25 cellular contexts compared by ENCODE assay signal in genomic region chr19:4358709-4359626, GRCh38. TPM values are rescaled to one million over a fixed set of nuclear protein-coding genes. Genes with fewer than 3 reads are reported as not detected.
DNase-seq lines count a peak whose midpoint lies in the region; ATAC-seq, FAIRE-seq and TF ChIP-seq lines count a peak whose summit lies in the region.
"Had no signal": no experiment of that assay in that cellular context is flagged by ENCODE, and none has a peak within 500 bp of the region (broad histone marks: within the 10 kb centered on the region; RNA-seq: fewer than 3 reads in every experiment).

No MANE protein-coding gene starts in this region.

- in situ Hi-C loops in GM12878 (cut with MboI) = no loop called here
- in situ Hi-C loops in G401 (cut with HindIII; ENCODE audit: low sequenced_read_pairs) = no loop called here

- no peak for ATAC-seq in GM12878
- ATAC-seq: right cardiac atrium had no signal

- no peaks in the 10 kb centered on the region for H3K4me1 Mint-ChIP-seq in Caco-2 (ENCODE audit: low read depth, unreplicated experiment)
- H3K4me1 Mint-ChIP-seq in neural progenitor cell = peaks cover 6% of the 10 kb centered on the region
- H3K4me1 Mint-ChIP-seq: activated CD4-positive, alpha-beta T cell treated with anti-CD3 and anti-CD28 coated beads, Interleukin-2, amount 10 ng/mL, durations not matched to agents 24 days and 14 days had no signal

- POLR2A ChIA-PET in Caco-2 (lab: Charles Lee) = no interaction called here
- POLR2A ChIA-PET in GM12878 (lab: Charles Lee) = no interaction called here

- H3K27ac Mint-ChIP-seq in Caco-2 (ENCODE audit: unreplicated experiment) (no peak overlapping the region), neural progenitor cell (peak overlapping the region; percentile 90)
- H3K27ac Mint-ChIP-seq: activated CD4-positive, alpha-beta T cell treated with anti-CD3 and anti-CD28 coated beads, Interleukin-2, amount 10 ng/mL, durations not matched to agents 24 days and 14 days had no signal

- H3K36me3 Mint-ChIP-seq in Caco-2 (ENCODE audit: insufficient read depth, unreplicated experiment) = peaks cover 83% of the 10 kb centered on the region
- peaks cover 4% of the 10 kb centered on the region for H3K36me3 Mint-ChIP-seq in neural progenitor cell

- H3K4me1 ChIP-seq in Caco-2 (0 out of 2 replicates have a peak, but pooled peaks cover 4% of the 10 kb centered on the region), GM12878 (ENCODE audit: control insufficient read depth, insufficient read depth, low read length) (no peaks in the 10 kb centered on the region), neural progenitor cell (peaks cover 7% of the 10 kb centered on the region)
- H3K4me1 ChIP-seq: BLaER1, HAP-1, SJCRH30, thyroid gland had no signal

- H3K79me2 ChIP-seq in GM12878 (ENCODE audit: control insufficient read depth, insufficient read depth, low read length) (no peaks in the 10 kb centered on the region), neural progenitor cell (ENCODE audit: low read depth) (no peaks in the 10 kb centered on the region)

- no peaks in the 10 kb centered on the region for H3K9me3 Mint-ChIP-seq in Caco-2 (ENCODE audit: unreplicated experiment)
- no peaks in the 10 kb centered on the region for H3K9me3 Mint-ChIP-seq in neural progenitor cell
- H3K9me3 Mint-ChIP-seq: activated CD4-positive, alpha-beta T cell treated with anti-CD3 and anti-CD28 coated beads, Interleukin-2, amount 10 ng/mL, durations not matched to agents 24 days and 14 days had no signal

- H3K4me2 ChIP-seq in GM12878 (ENCODE audit: control insufficient read depth, insufficient read depth) (no peak overlapping the region), neural progenitor cell (no peak overlapping the region)
- H3K4me2 ChIP-seq: BLaER1, smooth muscle cell had no signal

- no peak overlapping the region for H2AFZ ChIP-seq in GM12878 (ENCODE audit: control insufficient read depth, low read depth, low read length)
- no peak overlapping the region for H2AFZ ChIP-seq in neural progenitor cell (replicated peaks)

- H3K27me3 ChIP-seq in Caco-2 (replicated peaks; ENCODE audit: control insufficient read depth, insufficient read depth, low read length) (no peaks in the 10 kb centered on the region), GM12878 (replicated peaks in 1 of 2; ENCODE audit: control insufficient read depth in 2 of 2, insufficient read depth in 2 of 2, low read length in 1 of 2) (no peaks in the 10 kb centered on the region), neural progenitor cell (no peaks in the 10 kb centered on the region)
- H3K27me3 ChIP-seq: BLaER1, brain microvascular endothelial cell, SJCRH30, thyroid gland had no signal

- TF ChIP-seq POLR2A in GM19099 (IDR thresholded peaks at IDR 0.05; ENCODE audit: extremely low read depth, insufficient read length, low read depth) (peak; percentile 14), GM12878 (IDR thresholded peaks at IDR 0.05; ENCODE audit: low read depth, low read length) (peak; percentile 33; the same call in 1 of the 2 replicates)

- H3K27ac ChIP-seq in GM12878 (ENCODE audit: control insufficient read depth, insufficient read depth) = no peak overlapping the region
- peak overlapping the region; percentile 78 for H3K27ac ChIP-seq in neural progenitor cell
- H3K27ac ChIP-seq: BLaER1, brain microvascular endothelial cell, epithelial cell of prostate, SJCRH30, thyroid gland had no signal

- RAD21 ChIA-PET in GM12878 (lab: Charles Lee; ENCODE audit: unreplicated experiment) = no interaction called here

- TF ChIP-seq EP300 in GM12878 (IDR thresholded peaks at IDR 0.05; ENCODE audit: borderline replicate concordance in 1 of 2, control insufficient read depth in 1 of 2, low read depth in 2 of 2, low read length in 2 of 2) = no peak

- H3K36me3 ChIP-seq in Caco-2 (ENCODE audit: control insufficient read depth, insufficient read depth, low read length) = peaks cover 3% of the 10 kb centered on the region
- peaks cover 17 to 36% of the 10 kb centered on the region in 2 experiments; a peak in 3 of 4 replicates for H3K36me3 ChIP-seq in GM12878 (ENCODE audit: control insufficient read depth in 2 of 2, insufficient read depth in 2 of 2, low read length in 1 of 2)
- no peaks in the 10 kb centered on the region for H3K36me3 ChIP-seq in neural progenitor cell

- H3K9me3 ChIP-seq in Caco-2 = no peaks in the 10 kb centered on the region
- H3K9me3 ChIP-seq in GM12878 (replicated peaks; ENCODE audit: control insufficient read depth, insufficient read depth, low read length) = no peaks in the 10 kb centered on the region
- H3K9me3 ChIP-seq in neural progenitor cell (ENCODE audit: low read depth) = no peaks in the 10 kb centered on the region
- H3K9me3 ChIP-seq: BLaER1, HAP-1, SJCRH30, thyroid gland had no signal

- intact Hi-C loops in Caco-2 (cut with micrococcal nuclease; ENCODE audit: unreplicated experiment) = no loop called here
- intact Hi-C loops in GM12878 (cut with micrococcal nuclease; ENCODE audit: unreplicated experiment) = no loop called here

- no peak for FAIRE-seq in GM12878 (lab: Jason Lieb, UNC)
- FAIRE-seq: islet of Langerhans had no signal

- BruUV-seq in Caco-2 (replicated peaks; lab: Mats Ljungman, UMichigan) = TSS peak; percentile 11
- BruUV-seq in GM12878 (replicated peaks; lab: Mats Ljungman, UMichigan) = no TSS peak

- 83% methylated on average over 25 of the region's 25 CpGs for WGBS in GM12878 (ENCODE audit: insufficient coverage, insufficient replicate concordance, low lambda C conversion rate, missing lambda C conversion rate)

- DNase-seq in Caco-2 (no peak), GM12878 (ENCODE audit: low read depth, low spot score) (no peak), neural progenitor cell (ENCODE audit: low spot score) (no peak), NOMO-1 treated with dmso at 0.1 percent for 144 hours (lab: John Stamatoyannopoulos, UW; ENCODE audit: unreplicated experiment) (no peak), DMS114 treated with DMSO at 0.1 percent for 48 hours (lab: John Stamatoyannopoulos, UW; ENCODE audit: unreplicated experiment) (no peak), G401 (ENCODE audit: low spot score) (no peak)
- DNase-seq: activated CD4-positive, alpha-beta T cell treated with anti-CD3 and anti-CD28 coated beads, Interleukin-2, amount 10 ng/mL, durations not matched to agents 24 days and 14 days; activated naive CD4-positive, alpha-beta T cell treated with Interleukin-2 at 50 U/mL for 16 hours; activated T-cell treated with anti-CD3 and anti-CD28 coated beads, Interleukin-2, amount 50 U/mL, for 48 hours; brain microvascular endothelial cell; Kasumi-1; NCI-H1436; NCI-H2081 treated with DMSO at 0.1 percent for 48 hours; NCI-H226; SJCRH30; stimulated activated CD4-positive, alpha-beta T cell treated with anti-CD3 and anti-CD28 coated beads, Interleukin-2, amount 100 ng/mL, for 24 hours; T1000; thyroid gland had no signal

- H4K20me1 ChIP-seq in GM12878 (ENCODE audit: control insufficient read depth, insufficient read depth) (no peaks in the 10 kb centered on the region), neural progenitor cell (ENCODE audit: low read depth) (peaks cover 13% of the 10 kb centered on the region)

- peaks cover 37% of the 10 kb centered on the region for H3F3A ChIP-seq in neural progenitor cell (ENCODE audit: low read depth)

- H3K4me3 ChIP-seq in Caco-2 (ENCODE audit: low read depth, low read length) = no peak overlapping the region
- H3K4me3 ChIP-seq in GM12878 = no peak overlapping the region
- no peak overlapping the region for H3K4me3 ChIP-seq in neural progenitor cell
- H3K4me3 ChIP-seq: BLaER1, HAP-1, SJCRH30, smooth muscle cell, thyroid gland had no signal

- no peak for TF ChIP-seq RAD21 in GM12878 (IDR thresholded peaks at IDR 0.05; ENCODE audit: insufficient read depth, low read depth, low read length)

- SMC1A ChIA-PET in GM12878 (lab: Charles Lee; ENCODE audit: uncharacterized antibody, unreplicated experiment) = no interaction called here

- H3K27me3 Mint-ChIP-seq in Caco-2 (ENCODE audit: insufficient read depth, unreplicated experiment) (no peaks in the 10 kb centered on the region), neural progenitor cell (ENCODE audit: insufficient read depth, low read depth) (peaks cover 8% of the 10 kb centered on the region)
- H3K27me3 Mint-ChIP-seq: activated CD4-positive, alpha-beta T cell treated with anti-CD3 and anti-CD28 coated beads, Interleukin-2, amount 10 ng/mL, durations not matched to agents 24 days and 14 days had no signal

- H3K9ac ChIP-seq in GM12878 (ENCODE audit: control insufficient read depth, insufficient read depth, low read length) = no peak overlapping the region
- H3K9ac ChIP-seq in neural progenitor cell = no peak overlapping the region
- H3K9ac ChIP-seq: BLaER1 had no signal

- H3K4me3 Mint-ChIP-seq in Caco-2 (ENCODE audit: unreplicated experiment) = no peak overlapping the region
- H3K4me3 Mint-ChIP-seq in neural progenitor cell = no peak overlapping the region
- H3K4me3 Mint-ChIP-seq: activated CD4-positive, alpha-beta T cell treated with anti-CD3 and anti-CD28 coated beads, Interleukin-2, amount 10 ng/mL, durations not matched to agents 24 days and 14 days had no signal

- CTCF ChIA-PET in Caco-2 (lab: Charles Lee) (no interaction called here), GM12878 (lab: Yijun Ruan, JAX) (no interaction called here)

- no peak for TF ChIP-seq CTCF in Caco-2 (IDR thresholded peaks at IDR 0.05; ENCODE audit: insufficient read depth in 1 of 2, low read depth in 1 of 2, low read length in 1 of 2, severe bottlenecking in 1 of 2, unreplicated experiment in 1 of 2)
- TF ChIP-seq CTCF in GM12878 (IDR thresholded peaks at IDR 0.05 in 2 of 3, conservative IDR thresholded peaks at IDR 0.05 in 1 of 3; ENCODE audit: control insufficient read depth in 2 of 3, extremely low read depth in 1 of 3, insufficient read depth in 1 of 3, low read depth in 3 of 3, low read length in 3 of 3) = no peak
- no peak for TF ChIP-seq CTCF in neural progenitor cell (IDR thresholded peaks at IDR 0.05)

RNA-seq across cellular contexts. Expression of gene MPND, which starts 15.6 kb away (rescaled TPM):
- 34.9 and 35.7 TPM in 2 replicates for total RNA-seq in Caco-2 (2022)
- 7.0 and 9.2 TPM in 2 replicates for total RNA-seq in GM12878 (2013; cell fraction: nucleolus; rRNA removed)
- 3.5 and 4.2 TPM in 2 replicates for total RNA-seq in GM12878 (2014; rRNA removed)
- total RNA-seq in GM12878 (2014; rRNA removed; fragmentation: Illumina TruSeq; extraction: Trizol) = 6.1 and 7.9 TPM in 2 replicates
- 18.3 and 20.3 TPM in 2 replicates for total RNA-seq in GM12878 (2021)
- 8.6 TPM for polyA plus RNA-seq in GM12878 (2011; ENCODE audit: low read depth)
- 3.4 and 7.2 TPM in 2 replicates for polyA plus RNA-seq in GM12878 (2011; rRNA removed)
- polyA plus RNA-seq in GM12878 (2011; cell fraction: cytosol; rRNA removed) = 12.4 and 18.1 TPM in 2 replicates
- 9.6 and 13.9 TPM in 2 replicates for polyA plus RNA-seq in GM12878 (2011; cell fraction: nucleus; rRNA removed)
- 11.4 and 16.8 TPM in 2 replicates for polyA plus RNA-seq in GM12878 (2012)
- polyA plus RNA-seq in GM12878 (2014; fragmentation: Illumina TruSeq; extraction: Trizol) = 0.70 and 4.8 TPM in 2 replicates
- 1 to 10 TPM in 1 of 2 experiments, under 1 TPM in 1; 0.79 to 4.3 TPM for polyA plus RNA-seq in GM12878 (2014; fragmentation: Nextera tagmentation; extraction: Ambion mirVana)
- 10.5 and 11.8 TPM in 2 replicates for polyA plus RNA-seq in GM12878 (2014; rRNA removed)
- 1 to 10 TPM; 3.7 to 8.5 TPM for polyA plus RNA-seq in GM12878 (2016; fragmentation: Nextera tagmentation; extraction: Ambion mirVana)
- 7.2 and 15.3 TPM in 2 replicates for polyA minus RNA-seq in GM12878 (2011; rRNA and poly(A)+ RNA removed)
- 9.6 and 10.3 TPM in 2 replicates for polyA minus RNA-seq in GM12878 (2011; cell fraction: cytosol; rRNA and poly(A)+ RNA removed)
- 3.6 and 10.1 TPM in 2 replicates for polyA minus RNA-seq in GM12878 (2011; cell fraction: nucleus; rRNA and poly(A)+ RNA removed)
- 10.6 and 30.4 TPM in 2 replicates for total RNA-seq in neural progenitor cell (ENCODE audit: low replicate concordance)
- total RNA-seq in G401 (2014; rRNA removed; shearing (Covaris generic)) = 29.5 and 51.3 TPM in 2 replicates

RNA-seq across cellular contexts. Expression of gene STAP2, which starts 20.3 kb away (rescaled TPM):
- 70.7 and 71.6 TPM in 2 replicates for total RNA-seq in Caco-2 (2022)
- 2.3 and 3.7 TPM in 2 replicates for total RNA-seq in GM12878 (2013; cell fraction: nucleolus; rRNA removed)
- 19.2 and 24.6 TPM in 2 replicates for total RNA-seq in GM12878 (2014; rRNA removed)
- total RNA-seq in GM12878 (2014; rRNA removed; fragmentation: Illumina TruSeq; extraction: Trizol) = 13.6 and 14.3 TPM in 2 replicates
- total RNA-seq in GM12878 (2021) = 18.5 and 21.4 TPM in 2 replicates
- polyA plus RNA-seq in GM12878 (2011; ENCODE audit: low read depth) = 4.3 TPM
- polyA plus RNA-seq in GM12878 (2011; rRNA removed) = 1.7 and 2.6 TPM in 2 replicates
- polyA plus RNA-seq in GM12878 (2011; cell fraction: cytosol; rRNA removed) = 3.5 and 3.7 TPM in 2 replicates
- 2.9 and 3.7 TPM in 2 replicates for polyA plus RNA-seq in GM12878 (2011; cell fraction: nucleus; rRNA removed)
- 8.1 and 10.2 TPM in 2 replicates for polyA plus RNA-seq in GM12878 (2012)
- 11.2 and 11.6 TPM in 2 replicates for polyA plus RNA-seq in GM12878 (2014; fragmentation: Illumina TruSeq; extraction: Trizol)
- polyA plus RNA-seq in GM12878 (2014; fragmentation: Nextera tagmentation; extraction: Ambion mirVana) = 1 to 10 TPM in 1 of 2 experiments, under 1 TPM in 1; 0.84 to 2.0 TPM
- polyA plus RNA-seq in GM12878 (2014; rRNA removed) = 22.4 and 23.6 TPM in 2 replicates
- polyA plus RNA-seq in GM12878 (2016; fragmentation: Nextera tagmentation; extraction: Ambion mirVana) = 10 to 100 TPM; 16.9 to 21.2 TPM
- polyA minus RNA-seq in GM12878 (2011; rRNA and poly(A)+ RNA removed) = 1.2 and 3.0 TPM in 2 replicates
- 1.3 and 2.5 TPM in 2 replicates for polyA minus RNA-seq in GM12878 (2011; cell fraction: cytosol; rRNA and poly(A)+ RNA removed)
- polyA minus RNA-seq in GM12878 (2011; cell fraction: nucleus; rRNA and poly(A)+ RNA removed) = 0.38 and 0.60 TPM in 2 replicates
- 5.7 and 6.8 TPM in 2 replicates for total RNA-seq in neural progenitor cell (ENCODE audit: low replicate concordance)
- total RNA-seq in G401 (2014; rRNA removed; shearing (Covaris generic)) = 26.0 and 29.8 TPM in 2 replicates

RNA-seq across cellular contexts. Expression of gene SH3GL1, which starts 41.4 kb away (rescaled TPM):
- total RNA-seq in Caco-2 (2022) = 91.3 and 91.5 TPM in 2 replicates
- 38.8 and 43.5 TPM in 2 replicates for total RNA-seq in GM12878 (2013; cell fraction: nucleolus; rRNA removed)
- total RNA-seq in GM12878 (2014; rRNA removed) = 24.0 and 28.9 TPM in 2 replicates
- total RNA-seq in GM12878 (2014; rRNA removed; fragmentation: Illumina TruSeq; extraction: Trizol) = 9.2 and 11.8 TPM in 2 replicates
- total RNA-seq in GM12878 (2021) = 41.5 and 47.4 TPM in 2 replicates
- 9.3 TPM for polyA plus RNA-seq in GM12878 (2011; ENCODE audit: low read depth)
- polyA plus RNA-seq in GM12878 (2011; rRNA removed) = 20.3 and 28.0 TPM in 2 replicates
- polyA plus RNA-seq in GM12878 (2011; cell fraction: cytosol; rRNA removed) = 42.5 and 50.8 TPM in 2 replicates
- polyA plus RNA-seq in GM12878 (2011; cell fraction: nucleus; rRNA removed) = 84.7 and 86.6 TPM in 2 replicates
- polyA plus RNA-seq in GM12878 (2012) = 27.3 and 36.9 TPM in 2 replicates
- 1.6 and 9.2 TPM in 2 replicates for polyA plus RNA-seq in GM12878 (2014; fragmentation: Illumina TruSeq; extraction: Trizol)
- 1 to 10 TPM in 1 of 2 experiments, under 1 TPM in 1; 0.93 to 3.0 TPM for polyA plus RNA-seq in GM12878 (2014; fragmentation: Nextera tagmentation; extraction: Ambion mirVana)
- polyA plus RNA-seq in GM12878 (2014; rRNA removed) = 36.5 and 44.0 TPM in 2 replicates
- 10 to 100 TPM; 30.0 to 32.5 TPM for polyA plus RNA-seq in GM12878 (2016; fragmentation: Nextera tagmentation; extraction: Ambion mirVana)
- 16.5 and 39.6 TPM in 2 replicates for polyA minus RNA-seq in GM12878 (2011; rRNA and poly(A)+ RNA removed)
- polyA minus RNA-seq in GM12878 (2011; cell fraction: cytosol; rRNA and poly(A)+ RNA removed) = 19.4 and 21.3 TPM in 2 replicates
- polyA minus RNA-seq in GM12878 (2011; cell fraction: nucleus; rRNA and poly(A)+ RNA removed) = 16.6 and 34.7 TPM in 2 replicates
- 25.3 and 87.0 TPM in 2 replicates for total RNA-seq in neural progenitor cell (ENCODE audit: low replicate concordance)
- total RNA-seq in G401 (2014; rRNA removed; shearing (Covaris generic)) = 95.8 and 109 TPM in 2 replicates

RNA-seq across cellular contexts. Expression of gene CHAF1A, which starts 43.5 kb away (rescaled TPM):
- total RNA-seq in Caco-2 (2022) (53.9 and 63.1 TPM in 2 replicates), GM12878 (2014; rRNA removed) (33.0 and 37.7 TPM in 2 replicates), GM12878 (2014; rRNA removed; fragmentation: Illumina TruSeq; extraction: Trizol) (27.2 and 28.4 TPM in 2 replicates), GM12878 (2021) (59.8 and 69.1 TPM in 2 replicates), neural progenitor cell (ENCODE audit: low replicate concordance) (37.5 and 82.1 TPM in 2 replicates)
- 40.3 and 57.6 TPM in 2 replicates for total RNA-seq in GM12878 (2013; cell fraction: nucleolus; rRNA removed)
- 8.7 TPM for polyA plus RNA-seq in GM12878 (2011; ENCODE audit: low read depth)
- polyA plus RNA-seq in GM12878 (2011; rRNA removed) (20.1 and 26.2 TPM in 2 replicates), GM12878 (2014; fragmentation: Illumina TruSeq; extraction: Trizol) (30.6 and 41.4 TPM in 2 replicates), GM12878 (2014; fragmentation: Nextera tagmentation; extraction: Ambion mirVana) (1 to 10 TPM; 1.3 to 3.2 TPM), GM12878 (2014; rRNA removed) (62.6 and 69.2 TPM in 2 replicates), GM12878 (2016; fragmentation: Nextera tagmentation; extraction: Ambion mirVana) (10 to 100 TPM; 41.7 to 47.5 TPM)
- polyA plus RNA-seq in GM12878 (2011; cell fraction: cytosol; rRNA removed) = 26.2 and 48.9 TPM in 2 replicates
- polyA plus RNA-seq in GM12878 (2011; cell fraction: nucleus; rRNA removed) = 72.7 and 135 TPM in 2 replicates
- polyA plus RNA-seq in GM12878 (2012) = 22.8 and 27.9 TPM in 2 replicates
- polyA minus RNA-seq in GM12878 (2011; rRNA and poly(A)+ RNA removed) = 20.3 and 41.7 TPM in 2 replicates
- 19.2 and 24.8 TPM in 2 replicates for polyA minus RNA-seq in GM12878 (2011; cell fraction: cytosol; rRNA and poly(A)+ RNA removed)
- 23.7 and 47.4 TPM in 2 replicates for polyA minus RNA-seq in GM12878 (2011; cell fraction: nucleus; rRNA and poly(A)+ RNA removed)
- total RNA-seq in G401 (2014; rRNA removed; shearing (Covaris generic)) = 39.4 and 46.0 TPM in 2 replicates

RNA-seq across cellular contexts. Expression of gene FSD1, which starts 54.6 kb away (rescaled TPM):
- total RNA-seq in Caco-2 (2022) (9.0 and 15.6 TPM in 2 replicates), GM12878 (2014; rRNA removed) (4.0 and 4.1 TPM in 2 replicates), GM12878 (2014; rRNA removed; fragmentation: Illumina TruSeq; extraction: Trizol) (1.4 TPM in 2 replicates), GM12878 (2021) (4.3 and 4.9 TPM in 2 replicates), neural progenitor cell (ENCODE audit: low replicate concordance) (48.3 and 104 TPM in 2 replicates)
- total RNA-seq in GM12878 (2013; cell fraction: nucleolus; rRNA removed) = 0.52 and 1.1 TPM in 2 replicates
- 1.5 TPM for polyA plus RNA-seq in GM12878 (2011; ENCODE audit: low read depth)
- polyA plus RNA-seq in GM12878 (2011; rRNA removed) (0.58 and 0.77 TPM in 2 replicates), GM12878 (2014; fragmentation: Illumina TruSeq; extraction: Trizol) (0.68 and 1.7 TPM in 2 replicates), GM12878 (2014; fragmentation: Nextera tagmentation; extraction: Ambion mirVana) (under 1 TPM in 1 of 2 experiments, not detected in 1; 0.15 TPM), GM12878 (2014; rRNA removed) (4.7 and 5.1 TPM in 2 replicates), GM12878 (2016; fragmentation: Nextera tagmentation; extraction: Ambion mirVana) (1 to 10 TPM; 4.0 to 4.2 TPM)
- polyA plus RNA-seq in GM12878 (2011; cell fraction: cytosol; rRNA removed) = 0.78 and 1.4 TPM in 2 replicates
- polyA plus RNA-seq in GM12878 (2011; cell fraction: nucleus; rRNA removed) = 2.8 and 3.2 TPM in 2 replicates
- polyA plus RNA-seq in GM12878 (2012) = 1.5 and 1.6 TPM in 2 replicates
- polyA minus RNA-seq in GM12878 (2011; rRNA and poly(A)+ RNA removed) = 1.3 and 1.8 TPM in 2 replicates
- polyA minus RNA-seq in GM12878 (2011; cell fraction: cytosol; rRNA and poly(A)+ RNA removed) = not detected in 2 replicates
- polyA minus RNA-seq in GM12878 (2011; cell fraction: nucleus; rRNA and poly(A)+ RNA removed) = 0.86 and 1.1 TPM in 2 replicates
- total RNA-seq in G401 (2014; rRNA removed; shearing (Covaris generic)) = 22.9 and 32.9 TPM in 2 replicates
- total RNA-seq: right cardiac atrium, thyroid gland had no signal
- polyA plus RNA-seq: right cardiac atrium had no signal
